Comparison of ENCODE assay signal across 1 cellular context in the genomic region with DNA sequence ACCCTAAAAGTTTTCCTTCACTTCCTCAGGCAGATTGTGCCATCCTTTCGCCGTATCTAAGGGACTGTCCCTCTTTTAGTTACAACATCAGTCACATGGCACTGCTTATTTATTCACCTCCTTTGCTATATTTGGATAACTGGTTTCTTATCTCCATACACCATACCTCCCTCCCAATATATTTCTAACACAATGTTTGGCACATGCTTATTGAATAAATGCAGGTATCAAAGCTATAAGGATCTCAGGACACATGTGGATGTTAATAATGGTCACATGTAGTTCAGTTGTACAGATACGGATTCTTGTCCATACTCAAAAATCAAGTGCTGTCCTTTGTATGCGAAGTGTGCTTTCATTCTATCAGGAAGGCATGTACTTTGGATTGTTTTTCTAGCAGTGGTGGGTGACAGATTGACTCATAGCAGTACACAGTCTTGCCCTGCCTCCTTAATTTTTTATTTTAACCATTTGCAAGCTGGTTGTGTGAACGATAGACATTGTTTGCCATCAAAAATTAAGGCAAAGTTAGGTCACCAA.
TF ChIP-seq lines count a peak whose summit lies in the region.

No MANE protein-coding gene starts in this region.

TF ChIP-seq in endothelial cell of umbilical vein, 7 proteins besides CTCF, POLR2A, EP300 and RAD21 (continued from another document):
- TF ChIP-seq JUN (IDR thresholded peaks at IDR 0.05; ENCODE audit: borderline replicate concordance, insufficient read depth, insufficient read length, low read depth): no peak
- no peak for TF ChIP-seq EZH2 (IDR thresholded peaks at IDR 0.05; ENCODE audit: borderline replicate concordance, low read depth, low read length, severe bottlenecking)
- no peak for TF ChIP-seq FOS (IDR thresholded peaks at IDR 0.05; ENCODE audit: borderline replicate concordance, insufficient read depth, low read length)
- TF ChIP-seq, protein P1, sequence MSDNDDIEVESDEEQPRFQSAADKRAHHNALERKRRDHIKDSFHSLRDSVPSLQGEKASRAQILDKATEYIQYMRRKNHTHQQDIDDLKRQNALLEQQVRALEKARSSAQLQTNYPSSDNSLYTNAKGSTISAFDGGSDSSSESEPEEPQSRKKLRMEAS (IDR thresholded peaks at IDR 0.05; ENCODE audit: insufficient read depth, insufficient read length): no peak
- no peak for TF ChIP-seq MYC (IDR thresholded peaks at IDR 0.05; ENCODE audit: low read depth, low read length)
